16 cellular contexts compared by ENCODE assay signal in genomic region chr2:21267232-21267835, GRCh38.
DNase-seq lines count a peak whose midpoint lies in the region; ATAC-seq and TF ChIP-seq lines count a peak whose summit lies in the region.
"Had no signal": no experiment of that assay in that cellular context is flagged by ENCODE, and none has a peak within 500 bp of the region (broad histone marks: within the 10 kb centered on the region; RNA-seq: fewer than 3 reads in every experiment).

No MANE protein-coding gene starts in this region.

- DNase-seq in Caco-2 (peak; percentile 26 to 51), dorsolateral prefrontal cortex (peak in 1 of 10 donors; percentile 34), left ventricle myocardium superior (peak; percentile 58), substantia nigra (lab: John Stamatoyannopoulos, UW) (peak in 1 of 49 donors; percentile 17), NCI-H69 (lab: John Stamatoyannopoulos, UW) (no peak), 8988T (no peak)
- DNase-seq: CD4-positive, alpha-beta memory T cell; DMS79 treated with DMSO at 0.1 percent for 48 hours; NCI-H1436; NCI-H2029 treated with DMSO at 0.1 percent for 48 hours; NCI-H526; PC-3 had no signal

- no TSS peak for BruUV-seq in Caco-2 (replicated peaks; lab: Mats Ljungman, UMichigan)

- H3K27ac ChIP-seq in dorsolateral prefrontal cortex (peak overlapping the region in 58 of 59 donors; percentile 25 to 100 (median 98)), substantia nigra (ENCODE audit: low read depth, low read length, poor library complexity, severe bottlenecking) (peak overlapping the region; percentile 93)
- H3K27ac ChIP-seq: A549 had no signal

- no peaks in the 10 kb centered on the region for H3K36me3 Mint-ChIP-seq in Caco-2 (ENCODE audit: insufficient read depth, unreplicated experiment)
- H3K36me3 Mint-ChIP-seq: CD4-positive, alpha-beta memory T cell had no signal

- POLR2A ChIA-PET in Caco-2 (lab: Charles Lee): no interaction called here

- no peaks in the 10 kb centered on the region for H3K27me3 ChIP-seq in Caco-2 (replicated peaks; ENCODE audit: control insufficient read depth, insufficient read depth, low read length)
- H3K27me3 ChIP-seq in dorsolateral prefrontal cortex: no peaks in the 10 kb centered on the region

- peak overlapping the region; percentile 92 for H3K27ac Mint-ChIP-seq in Caco-2 (ENCODE audit: unreplicated experiment)
- H3K27ac Mint-ChIP-seq: CD4-positive, alpha-beta memory T cell had no signal

- no peaks in the 10 kb centered on the region for H3K27me3 Mint-ChIP-seq in Caco-2 (ENCODE audit: insufficient read depth, unreplicated experiment)

- TF ChIP-seq CTCF in Caco-2 (IDR thresholded peaks at IDR 0.05; ENCODE audit: insufficient read depth in 1 of 2, low read depth in 1 of 2, low read length in 1 of 2, severe bottlenecking in 1 of 2, unreplicated experiment in 1 of 2) (no peak), dorsolateral prefrontal cortex (IDR thresholded peaks at IDR 0.05 in 54 of 56, conservative IDR thresholded peaks at IDR 0.05 in 2 of 56; ENCODE audit: low read depth in 1 of 56, partially characterized antibody in 56 of 56) (peak in 3 of 56 donors; percentile 16 to 30 (median 17))

- H3K4me3 ChIP-seq in Caco-2 (ENCODE audit: low read depth, low read length): no peak overlapping the region
- no peak overlapping the region for H3K4me3 ChIP-seq in dorsolateral prefrontal cortex
- H3K4me3 ChIP-seq: A549 had no signal

- intact Hi-C loops in Caco-2 (cut with micrococcal nuclease; ENCODE audit: unreplicated experiment): loop anchor here (5.0 kb wide), 1 partner anchor 40 kb away; no protein-coding TSS in a partner anchor
- intact Hi-C loops in dorsolateral prefrontal cortex (cut with DNase I): no loop called here
- intact Hi-C loops in left ventricle myocardium superior (cut with micrococcal nuclease): no loop called here

- no peaks in the 10 kb centered on the region for H3K36me3 ChIP-seq in Caco-2 (ENCODE audit: control insufficient read depth, insufficient read depth, low read length)

- ATAC-seq in left ventricle myocardium superior: peak; percentile 71
- ATAC-seq in GM18502 (IDR thresholded peaks at IDR 0.05; ENCODE audit: poor library complexity, unreplicated experiment): no peak
- ATAC-seq in GM21619 (IDR thresholded peaks at IDR 0.05; ENCODE audit: unreplicated experiment): no peak
- ATAC-seq: A549, HCT116, PC-3 had no signal

- H3K9me3 ChIP-seq in Caco-2: no peaks in the 10 kb centered on the region
- H3K9me3 ChIP-seq: A549 had no signal

- H3K9me3 Mint-ChIP-seq in Caco-2 (ENCODE audit: unreplicated experiment): no peaks in the 10 kb centered on the region

- CTCF ChIA-PET in Caco-2 (lab: Charles Lee): no interaction called here

- peaks cover 53% of the 10 kb centered on the region for H3K4me1 ChIP-seq in Caco-2
- H3K4me1 ChIP-seq: A549 had no signal

- peaks cover 53% of the 10 kb centered on the region for H3K4me1 Mint-ChIP-seq in Caco-2 (ENCODE audit: low read depth, unreplicated experiment)
- H3K4me1 Mint-ChIP-seq: CD4-positive, alpha-beta memory T cell had no signal

- peak overlapping the region; percentile 13 for H3K4me3 Mint-ChIP-seq in Caco-2 (ENCODE audit: unreplicated experiment)
- H3K4me3 Mint-ChIP-seq: CD4-positive, alpha-beta memory T cell had no signal

Comparison
In these comparisons a context has a peak if more than half of its experiments do, and no peak if none do; other contexts are left out.
1. DNase-seq: peak in Caco-2 (2 of 2) and left ventricle myocardium superior (single experiment); none in NCI-H69 (single experiment) and 8988T (single experiment).